ENCODE assay signal across 21 cellular contexts in genomic region chr3:117977504-117978228, GRCh38.
A peak's percentile ranks its signal among the peaks of the same experiment; 100 is the strongest.
DNase-seq lines count a peak whose midpoint lies in the region; ATAC-seq and TF ChIP-seq lines count a peak whose summit lies in the region.
"Had no signal": no experiment of that assay in that cellular context is flagged by ENCODE, and none has a peak within 500 bp of the region (broad histone marks: within the 10 kb centered on the region; RNA-seq: fewer than 3 reads in every experiment).

No MANE protein-coding gene starts in this region.

- H3K18ac ChIP-seq in mesendoderm (ENCODE audit: low read length): peak overlapping the region; percentile 39

- ATAC-seq in DND-41 (ENCODE audit: insufficient read depth, low read depth) (peak; percentile 54), GM18520 (IDR thresholded peaks at IDR 0.05; ENCODE audit: unreplicated experiment) (no peak)

- no peak overlapping the region for H4K8ac ChIP-seq in mesendoderm (ENCODE audit: low read depth, low read length)

- no peak overlapping the region for H2AK5ac ChIP-seq in mesendoderm (ENCODE audit: low read length)

- H3K23ac ChIP-seq in mesendoderm (ENCODE audit: low read length): no peak overlapping the region

- H4K5ac ChIP-seq in mesendoderm (ENCODE audit: low read length): no peak overlapping the region

- H3K4me3 ChIP-seq in DND-41 (ENCODE audit: low read depth in 1 of 2, low read length in 2 of 2) (no peak overlapping the region), OCI-LY7 (ENCODE audit: low read depth, low read length, poor library complexity, severe bottlenecking) (no peak overlapping the region), mesendoderm (ENCODE audit: low read length) (no peak overlapping the region)
- H3K4me3 ChIP-seq in Jurkat, Clone E6-1 (ENCODE audit: low read length): no peak overlapping the region
- H3K4me3 ChIP-seq: BLaER1 had no signal

- no peaks in the 10 kb centered on the region for H3K9me3 ChIP-seq in DND-41 (ENCODE audit: insufficient read depth, low read length, severe bottlenecking)
- no peaks in the 10 kb centered on the region for H3K9me3 ChIP-seq in OCI-LY7 (ENCODE audit: low read length)
- H3K9me3 ChIP-seq: BLaER1 had no signal

- H4K20me1 ChIP-seq in DND-41 (ENCODE audit: insufficient read depth, low read length) (no peaks in the 10 kb centered on the region), OCI-LY7 (ENCODE audit: insufficient read depth, low read length) (no peaks in the 10 kb centered on the region)
- H4K20me1 ChIP-seq: BLaER1 had no signal

- no peak overlapping the region for H2BK15ac ChIP-seq in mesendoderm (replicated peaks; ENCODE audit: low read depth)

- DNase-seq in DND-41: no peak
- peak; percentile 87 for DNase-seq in Jurkat, Clone E6-1 (ENCODE audit: low read depth, low spot score)
- DNase-seq in OCI-LY7 (ENCODE audit: low spot score): no peak
- DNase-seq in mesendoderm: peak; percentile 78
- no peak for DNase-seq in SHP77 treated with DMSO at 0.1 percent for 48 hours (lab: John Stamatoyannopoulos, UW)
- no peak for DNase-seq in NCI-H187 treated with DMSO at 0.1 percent for 48 hours (lab: John Stamatoyannopoulos, UW)
- DNase-seq: 8988T; ACHN; BE2C; C1 segment of cervical spinal cord; CD4-positive, alpha-beta memory T cell; CD4-positive, CD25-positive, alpha-beta regulatory T cell; CD8-positive, alpha-beta memory T cell; COR-L47; DMS 273 treated with DMSO at 0.1 percent for 48 hours; DMS153; DMS53; DMS79; GF-D8 had no signal

- WGBS in mesendoderm (ENCODE audit: extremely low coverage, insufficient coverage, low lambda C conversion rate): no CpG with 5 or more reads among the region's 3 CpGs

- H3K56ac ChIP-seq in mesendoderm (ENCODE audit: low read length): no peak overlapping the region

- no peak overlapping the region for H3K4ac ChIP-seq in mesendoderm (ENCODE audit: low read depth, low read length)

- H3K4me2 ChIP-seq in DND-41 (ENCODE audit: insufficient read depth, low read length) (no peak overlapping the region), OCI-LY7 (ENCODE audit: low read length) (no peak overlapping the region), mesendoderm (ENCODE audit: low read length) (no peak overlapping the region)
- H3K4me2 ChIP-seq: BLaER1 had no signal

- H2AFZ ChIP-seq in DND-41 (ENCODE audit: low read depth, low read length) (no peak overlapping the region), OCI-LY7 (ENCODE audit: low read length) (peak overlapping the region; percentile 55)

- TF ChIP-seq CTCF in DND-41 (IDR thresholded peaks at IDR 0.05; ENCODE audit: borderline replicate concordance, extremely low read depth, low read length, poor library complexity, severe bottlenecking): no peak
- no peak for TF ChIP-seq CTCF in OCI-LY7 (conservative IDR thresholded peaks at IDR 0.05; ENCODE audit: low read length)

- H3K27ac ChIP-seq in DND-41 (ENCODE audit: low read length) (no peak overlapping the region), OCI-LY7 (ENCODE audit: low read depth, low read length, poor library complexity, severe bottlenecking) (no peak overlapping the region), mesendoderm (ENCODE audit: low read depth, low read length) (no peak overlapping the region)
- H3K27ac ChIP-seq: BLaER1 had no signal

- POLR2A ChIA-PET in OCI-LY7 (lab: Charles Lee): interaction anchor here (0.5 to 1.5 kb wide), 10 partner anchors 8 to 775 kb away, joined by 3 to 6 read pairs (median 4); no protein-coding TSS in a partner anchor

- H3K4me1 ChIP-seq in DND-41 (ENCODE audit: insufficient read depth, low read length): no peaks in the 10 kb centered on the region
- peaks cover 38% of the 10 kb centered on the region for H3K4me1 ChIP-seq in OCI-LY7 (ENCODE audit: insufficient read depth, low read length, poor library complexity, severe bottlenecking)
- peaks cover 2% of the 10 kb centered on the region for H3K4me1 ChIP-seq in mesendoderm (ENCODE audit: control insufficient read depth, low read depth, low read length)
- H3K4me1 ChIP-seq: BE2C had no signal

- intact Hi-C loops in OCI-LY7 (cut with micrococcal nuclease; ENCODE audit: unreplicated experiment): loop anchor here (5.0 kb wide), 3 partner anchors 255 to 1090 kb away; no protein-coding TSS in a partner anchor

- H3K79me1 ChIP-seq in mesendoderm (ENCODE audit: low read length): no peaks in the 10 kb centered on the region

- no peak overlapping the region for H2BK5ac ChIP-seq in mesendoderm (ENCODE audit: low read length)

- CTCF ChIA-PET in OCI-LY7 (lab: Charles Lee; ENCODE audit: unreplicated experiment): interaction anchor here (1.0 kb wide), 1 partner anchor 257 kb away, joined by 3 read pairs; no protein-coding TSS in a partner anchor

- BruUV-seq in OCI-LY7 (replicated peaks; lab: Mats Ljungman, UMichigan): no TSS peak

- no peaks in the 10 kb centered on the region for H3K79me2 ChIP-seq in DND-41 (ENCODE audit: insufficient read depth, low read length)
- H3K79me2 ChIP-seq in OCI-LY7 (ENCODE audit: insufficient read depth, low read depth, low read length): 0 out of 2 replicates have a peak, but pooled peaks cover 3% of the 10 kb centered on the region
- H3K79me2 ChIP-seq in mesendoderm (ENCODE audit: control insufficient read depth, insufficient read depth, low read length): no peaks in the 10 kb centered on the region

- no peaks in the 10 kb centered on the region for H3K36me3 ChIP-seq in DND-41 (ENCODE audit: insufficient read depth, low read length)
- no peaks in the 10 kb centered on the region for H3K36me3 ChIP-seq in OCI-LY7 (ENCODE audit: insufficient read depth, low read length)
- no peaks in the 10 kb centered on the region for H3K36me3 ChIP-seq in mesendoderm (ENCODE audit: control insufficient read depth, insufficient read depth, low read length)
- H3K36me3 ChIP-seq: BLaER1 had no signal

- no peaks in the 10 kb centered on the region; the same call in 1 of the 2 replicates for H3K9me2 ChIP-seq in OCI-LY7 (ENCODE audit: insufficient read depth, low read length)

- H3K9ac ChIP-seq in DND-41 (ENCODE audit: low read depth, low read length) (no peak overlapping the region), mesendoderm (ENCODE audit: low read length) (no peak overlapping the region)
- H3K9ac ChIP-seq: BLaER1 had no signal

- H3K27me3 ChIP-seq in DND-41 (ENCODE audit: insufficient read depth, low read length, poor library complexity) (no peaks in the 10 kb centered on the region), mesendoderm (ENCODE audit: insufficient read depth, low read length, poor library complexity) (no peaks in the 10 kb centered on the region)
- H3K27me3 ChIP-seq: BE2C, BLaER1 had no signal

- H2BK120ac ChIP-seq in mesendoderm (ENCODE audit: low read depth, low read length): peak overlapping the region; percentile 88

Comparison
In these comparisons a context has a peak if more than half of its experiments do, and no peak if none do; other contexts are left out.
1. DNase-seq: peak in Jurkat, Clone E6-1 (single experiment) and mesendoderm (single experiment); none in DND-41 (single experiment), OCI-LY7 (single experiment), SHP77 treated with DMSO at 0.1 percent for 48 hours (single experiment) and NCI-H187 treated with DMSO at 0.1 percent for 48 hours (single experiment).